Comparison of ENCODE assay signal across 20 cellular contexts in genomic region chr16:12228079-12228606, GRCh38.
DNase-seq lines count a peak whose midpoint lies in the region; ATAC-seq, FAIRE-seq and TF ChIP-seq lines count a peak whose summit lies in the region.
"Had no signal": no experiment of that assay in that cellular context is flagged by ENCODE, and none has a peak within 500 bp of the region (broad histone marks: within the 10 kb centered on the region; RNA-seq: fewer than 3 reads in every experiment).

No MANE protein-coding gene starts in this region.

- DNase-seq in HepG2 (ENCODE audit: low spot score): no peak
- no peak for DNase-seq in right lobe of liver
- no peak for DNase-seq in SK-N-MC (ENCODE audit: low read depth, low spot score)
- no peak for DNase-seq in hepatocyte (ENCODE audit: low spot score)
- DNase-seq in stimulated activated naive CD4-positive, alpha-beta T cell (lab: John Stamatoyannopoulos, UW): no peak
- DNase-seq in dorsolateral prefrontal cortex: no peak
- DNase-seq in activated naive CD4-positive, alpha-beta T cell treated with anti-CD3 and anti-CD28 coated beads for 36 hours: no peak
- DNase-seq in naive thymus-derived CD8-positive, alpha-beta T cell: no peak
- DNase-seq: activated CD4-positive, alpha-beta memory T cell treated with anti-CD3 and anti-CD28 coated beads, Interleukin-2, amount 10 ng/mL, durations not matched to agents 7 days and 5 days; cortex of kidney; gastrocnemius medialis; GF-D8; stomach had no signal

- H3K9me3 ChIP-seq in HepG2 (ENCODE audit: low read length) (no peaks in the 10 kb centered on the region), right lobe of liver (no peaks in the 10 kb centered on the region), SK-N-MC (ENCODE audit: low read depth, low read length) (no peaks in the 10 kb centered on the region), hepatocyte (ENCODE audit: low read depth) (no peaks in the 10 kb centered on the region)
- H3K9me3 ChIP-seq: ascending aorta, esophagus muscularis mucosa, gastrocnemius medialis, stomach, thyroid gland had no signal

- no peak overlapping the region for H3K27ac ChIP-seq in HepG2 (ENCODE audit: extremely low read length, insufficient read depth, low read length)
- H3K27ac ChIP-seq in right lobe of liver: no peak overlapping the region
- peak overlapping the region; percentile 16; the same call in 1 of the 2 replicates for H3K27ac ChIP-seq in SK-N-MC
- peak overlapping the region; percentile 67 for H3K27ac ChIP-seq in hepatocyte
- no peak overlapping the region for H3K27ac ChIP-seq in dorsolateral prefrontal cortex
- H3K27ac ChIP-seq: ascending aorta, esophagus muscularis mucosa, gastrocnemius medialis, stomach, thyroid gland had no signal

- TF ChIP-seq POLR2A in HepG2 (IDR thresholded peaks at IDR 0.05; ENCODE audit: insufficient read depth in 1 of 2, low read depth in 2 of 2, low read length in 2 of 2): no peak
- no peak for TF ChIP-seq POLR2A in right lobe of liver (IDR thresholded peaks at IDR 0.05)

- H3K4me2 ChIP-seq in HepG2 (ENCODE audit: low read depth, low read length) (peak overlapping the region; percentile 65), hepatocyte (no peak overlapping the region)

- H3K27ac Mint-ChIP-seq in activated naive CD4-positive, alpha-beta T cell treated with anti-CD3 and anti-CD28 coated beads for 36 hours: no peak overlapping the region
- H3K27ac Mint-ChIP-seq in naive thymus-derived CD8-positive, alpha-beta T cell: peak overlapping the region in 1 of 10 donors; percentile 88
- H3K27ac Mint-ChIP-seq: activated CD4-positive, alpha-beta memory T cell treated with anti-CD3 and anti-CD28 coated beads, Interleukin-2, amount 10 ng/mL, durations not matched to agents 7 days and 5 days; activated naive CD8-positive, alpha-beta T cell treated with anti-CD3 and anti-CD28 coated beads for 36 hours; immature natural killer cell had no signal

- H3K4me1 ChIP-seq in HepG2 (ENCODE audit: insufficient read depth, low read length): peaks cover 56% of the 10 kb centered on the region
- H3K4me1 ChIP-seq in right lobe of liver: peaks cover 0 to 21% (median 7%) of the 10 kb centered on the region in 4 donors
- peaks cover 18% of the 10 kb centered on the region for H3K4me1 ChIP-seq in hepatocyte (ENCODE audit: insufficient read depth)
- H3K4me1 ChIP-seq: ascending aorta, gastrocnemius medialis had no signal

- peaks cover 19% of the 10 kb centered on the region for H3K4me1 Mint-ChIP-seq in activated naive CD4-positive, alpha-beta T cell treated with anti-CD3 and anti-CD28 coated beads for 36 hours (ENCODE audit: low read depth)
- peaks cover 26 to 38% (median 28%) of the 10 kb centered on the region in 4 donors for H3K4me1 Mint-ChIP-seq in naive thymus-derived CD8-positive, alpha-beta T cell
- H3K4me1 Mint-ChIP-seq: activated CD4-positive, alpha-beta memory T cell treated with anti-CD3 and anti-CD28 coated beads, Interleukin-2, amount 10 ng/mL, durations not matched to agents 7 days and 5 days had no signal

- no peak for TF ChIP-seq RAD21 in HepG2 (CRISPR knock-in tag; IDR thresholded peaks at IDR 0.05)

- H4K20me1 ChIP-seq in HepG2 (ENCODE audit: insufficient read depth, low read length) (no peaks in the 10 kb centered on the region), hepatocyte (ENCODE audit: insufficient read depth, poor library complexity, severe bottlenecking) (no peaks in the 10 kb centered on the region)

- peak overlapping the region in 1 of 3 experiments; percentile 44; a peak in 1 of 6 replicates for H3K4me3 ChIP-seq in HepG2 (replicated peaks in 1 of 3; ENCODE audit: insufficient read depth in 1 of 3, low read depth in 2 of 3, low read length in 3 of 3)
- no peak overlapping the region for H3K4me3 ChIP-seq in right lobe of liver
- H3K4me3 ChIP-seq in SK-N-MC: no peak overlapping the region
- no peak overlapping the region for H3K4me3 ChIP-seq in hepatocyte
- H3K4me3 ChIP-seq in dorsolateral prefrontal cortex: no peak overlapping the region
- H3K4me3 ChIP-seq: ascending aorta, esophagus muscularis mucosa, gastrocnemius medialis, stomach, thyroid gland had no signal

- H2AFZ ChIP-seq in HepG2 (ENCODE audit: low read length) (no peak overlapping the region), hepatocyte (no peak overlapping the region)

- no peaks in the 10 kb centered on the region for H3K36me3 Mint-ChIP-seq in activated naive CD4-positive, alpha-beta T cell treated with anti-CD3 and anti-CD28 coated beads for 36 hours (ENCODE audit: low read depth)
- peaks cover 0 to 6% (median 2%) of the 10 kb centered on the region in 3 donors for H3K36me3 Mint-ChIP-seq in naive thymus-derived CD8-positive, alpha-beta T cell
- H3K36me3 Mint-ChIP-seq: activated naive CD8-positive, alpha-beta T cell treated with anti-CD3 and anti-CD28 coated beads for 36 hours had no signal

- in situ Hi-C loops in HepG2 (cut with HindIII; ENCODE audit: extremely low pct_ligation_motif_present, low pct_unique_long_range_greater_than_20kb): loop anchor here (5.0 kb wide), 1 partner anchor 34 kb away; no protein-coding TSS in a partner anchor

- no peaks in the 10 kb centered on the region for H3K36me3 ChIP-seq in HepG2 (replicated peaks in 1 of 2; ENCODE audit: control insufficient read depth in 1 of 2, insufficient read depth in 2 of 2, low read length in 2 of 2)
- H3K36me3 ChIP-seq in right lobe of liver: no peaks in the 10 kb centered on the region
- H3K36me3 ChIP-seq in SK-N-MC (ENCODE audit: insufficient read depth, low read length): no peaks in the 10 kb centered on the region
- no peaks in the 10 kb centered on the region for H3K36me3 ChIP-seq in hepatocyte (replicated peaks; ENCODE audit: insufficient read depth, low read depth)
- H3K36me3 ChIP-seq: ascending aorta, esophagus muscularis mucosa, gastrocnemius medialis, stomach, thyroid gland had no signal

- no TSS peak for BruUV-seq in HepG2 (replicated peaks; lab: Mats Ljungman, UMichigan)

- H3K27me3 ChIP-seq in HepG2 (ENCODE audit: control insufficient read depth in 1 of 2, insufficient read depth in 2 of 2, low read length in 2 of 2) (no peaks in the 10 kb centered on the region), right lobe of liver (no peaks in the 10 kb centered on the region), hepatocyte (no peaks in the 10 kb centered on the region), dorsolateral prefrontal cortex (no peaks in the 10 kb centered on the region)
- H3K27me3 ChIP-seq: ascending aorta, esophagus muscularis mucosa, gastrocnemius medialis, stomach, thyroid gland had no signal

- TF ChIP-seq CTCF in HepG2 (CRISPR knock-in tag; IDR thresholded peaks at IDR 0.05) (no peak), right lobe of liver (IDR thresholded peaks at IDR 0.05) (no peak), hepatocyte (IDR thresholded peaks at IDR 0.05; ENCODE audit: poor library complexity) (no peak), dorsolateral prefrontal cortex (IDR thresholded peaks at IDR 0.05 in 54 of 56, conservative IDR thresholded peaks at IDR 0.05 in 2 of 56; ENCODE audit: low read depth in 1 of 56, partially characterized antibody in 56 of 56) (no peak)

- H3K9me2 ChIP-seq in hepatocyte (replicated peaks; ENCODE audit: insufficient read depth): no peaks in the 10 kb centered on the region

- H3K4me3 Mint-ChIP-seq in activated naive CD4-positive, alpha-beta T cell treated with anti-CD3 and anti-CD28 coated beads for 36 hours: no peak overlapping the region
- H3K4me3 Mint-ChIP-seq in naive thymus-derived CD8-positive, alpha-beta T cell: no peak overlapping the region
- H3K4me3 Mint-ChIP-seq: activated CD4-positive, alpha-beta memory T cell treated with anti-CD3 and anti-CD28 coated beads, Interleukin-2, amount 10 ng/mL, durations not matched to agents 7 days and 5 days; activated naive CD8-positive, alpha-beta T cell treated with anti-CD3 and anti-CD28 coated beads for 36 hours; immature natural killer cell had no signal

- no peaks in the 10 kb centered on the region for H3K27me3 Mint-ChIP-seq in activated naive CD4-positive, alpha-beta T cell treated with anti-CD3 and anti-CD28 coated beads for 36 hours (ENCODE audit: low read depth)
- H3K27me3 Mint-ChIP-seq in naive thymus-derived CD8-positive, alpha-beta T cell: no peaks in the 10 kb centered on the region
- H3K27me3 Mint-ChIP-seq: activated CD4-positive, alpha-beta memory T cell treated with anti-CD3 and anti-CD28 coated beads, Interleukin-2, amount 10 ng/mL, durations not matched to agents 7 days and 5 days; activated naive CD8-positive, alpha-beta T cell treated with anti-CD3 and anti-CD28 coated beads for 36 hours had no signal

- H3K79me2 ChIP-seq in HepG2 (ENCODE audit: insufficient read depth, low read length) (no peaks in the 10 kb centered on the region), hepatocyte (no peaks in the 10 kb centered on the region)

- intact Hi-C loops in HepG2 (cut with micrococcal nuclease; ENCODE audit: unreplicated experiment): loop anchor here (1.0 to 5.0 kb wide), 4 partner anchors 30 to 274 kb away; no protein-coding TSS in a partner anchor
- intact Hi-C loops in right lobe of liver (cut with DNase I): no loop called here
- intact Hi-C loops in dorsolateral prefrontal cortex (cut with DNase I): loop anchor here in 1 of 2 donors (2.0 to 10.0 kb wide), 2 partner anchors 37 to 133 kb away; no protein-coding TSS in a partner anchor
- intact Hi-C loops in activated naive CD4-positive, alpha-beta T cell treated with anti-CD3 and anti-CD28 coated beads for 36 hours (cut with micrococcal nuclease): loop anchor here (10.0 kb wide), 1 partner anchor 1227 kb away; no protein-coding TSS in a partner anchor

- H3K9ac ChIP-seq in HepG2 (ENCODE audit: insufficient read depth, low read depth, low read length) (no peak overlapping the region), SK-N-MC (ENCODE audit: insufficient read length) (no peak overlapping the region)

- CTCF ChIA-PET in HepG2 (lab: Yijun Ruan, JAX; ENCODE audit: low intra/inter-chr PET ratio, low total read pairs): interaction anchor here (1.1 to 1.7 kb wide), 6 partner anchors 30 to 133 kb away, joined by 3 to 20 read pairs (median 6); no protein-coding TSS in a partner anchor
- CTCF ChIA-PET in activated naive CD4-positive, alpha-beta T cell treated with anti-CD3 and anti-CD28 coated beads for 36 hours (lab: Charles Lee): interaction anchor here (0.9 to 1.3 kb wide), 7 partner anchors 13 to 198 kb away, joined by 3 to 12 read pairs (median 3); no protein-coding TSS in a partner anchor

- TF ChIP-seq EP300 in HepG2 (IDR thresholded peaks at IDR 0.05; ENCODE audit: low read depth in 2 of 2, low read length in 2 of 2) (no peak), HepG2 (CRISPR knock-in tag; IDR thresholded peaks at IDR 0.05; ENCODE audit: borderline replicate concordance) (no peak)

- ATAC-seq in HepG2 (peak; percentile 11), right lobe of liver (no peak)
- ATAC-seq in naive thymus-derived CD8-positive, alpha-beta T cell: no peak
- ATAC-seq: activated CD4-positive, CD25-positive, alpha-beta regulatory T cell treated with anti-CD3 and anti-CD28 coated beads, Interleukin-2, amount 50 U/mL, for 24 hours; gastrocnemius medialis had no signal

- FAIRE-seq in HepG2 (lab: Jason Lieb, UNC): no peak
- FAIRE-seq: A204.1 had no signal

- H3K9me3 Mint-ChIP-seq in activated naive CD4-positive, alpha-beta T cell treated with anti-CD3 and anti-CD28 coated beads for 36 hours: no peaks in the 10 kb centered on the region
- H3K9me3 Mint-ChIP-seq in naive thymus-derived CD8-positive, alpha-beta T cell: no peaks in the 10 kb centered on the region
- H3K9me3 Mint-ChIP-seq: activated CD4-positive, alpha-beta memory T cell treated with anti-CD3 and anti-CD28 coated beads, Interleukin-2, amount 10 ng/mL, durations not matched to agents 7 days and 5 days; activated naive CD8-positive, alpha-beta T cell treated with anti-CD3 and anti-CD28 coated beads for 36 hours; immature natural killer cell had no signal

- POLR2A ChIA-PET in HepG2 (lab: Yijun Ruan, JAX): interaction anchor here (1.2 to 4.0 kb wide), 6 partner anchors 16 to 133 kb away, joined by 6 to 55 read pairs (median 16); no protein-coding TSS in a partner anchor
- POLR2A ChIA-PET in naive thymus-derived CD8-positive, alpha-beta T cell (lab: Charles Lee): no interaction called here

- 75% methylated on average over 7 of the region's 7 CpGs for WGBS in HepG2 (ENCODE audit: low lambda C conversion rate)
- WGBS in right lobe of liver (ENCODE audit: insufficient coverage, low coverage, low lambda C conversion rate, missing lambda C conversion rate): 61% methylated on average over 3 of the region's 7 CpGs
- WGBS in hepatocyte (ENCODE audit: low lambda C conversion rate, missing lambda C conversion rate): 62% methylated on average over 7 of the region's 7 CpGs

Comparison
In these comparisons a context has a peak if more than half of its experiments do, and no peak if none do; other contexts are left out.
1. intact Hi-C loops: an anchor here in HepG2 (1.0 to 5.0 kb wide) and activated naive CD4-positive, alpha-beta T cell treated with anti-CD3 and anti-CD28 coated beads for 36 hours (10.0 kb wide); none called in right lobe of liver.
2. H3K27ac ChIP-seq: peak in SK-N-MC (single experiment) and hepatocyte (single experiment); none in HepG2 (single experiment), right lobe of liver (0 of 3) and dorsolateral prefrontal cortex (0 of 59).